In genomic region chr5:178780581-178781498, GRCh38 we compare ENCODE assay signal across 28 cellular contexts.
"Had no signal": no experiment of that assay in that cellular context is flagged by ENCODE, and none has a peak within 500 bp of the region (broad histone marks: within the 10 kb centered on the region; RNA-seq: fewer than 3 reads in every experiment).

No MANE protein-coding gene starts in this region.

- H3K27me3 ChIP-seq: body of pancreas, cardiac muscle cell, esophagus squamous epithelium, tibial nerve had no signal

- H3K4me3 ChIP-seq: body of pancreas, cardiac muscle cell, esophagus squamous epithelium, heart right ventricle, lower lobe of right lung, prostate gland, skin epidermis, tibial nerve had no signal

- DNase-seq: activated CD4-positive, alpha-beta T cell treated with anti-CD3 and anti-CD28 coated beads for 36 hours; activated CD4-positive, alpha-beta T cell treated with anti-CD3 and anti-CD28 coated beads, Interleukin-2, amount 50 U/mL, for 4 hours; activated CD4-positive, CD25-positive, alpha-beta regulatory T cell; activated effector memory CD4-positive, alpha-beta T cell treated with Interleukin-2 at 50 U/mL for 16 hours; activated naive CD4-positive, alpha-beta T cell treated with Interleukin-2 at 50 U/mL for 16 hours; activated T-cell treated with anti-CD3 and anti-CD28 coated beads for 4 hours; activated T-cell treated with anti-CD3 and anti-CD28 coated beads, Interleukin-2, amount 50 U/mL, for 72 hours; body of pancreas; cortex of kidney; endodermal cell; esophagus squamous epithelium; foreskin melanocyte; heart right ventricle; kidney glomerular epithelial cell; lower lobe of right lung; mesenchymal stem cell; naive thymus-derived CD8-positive, alpha-beta T cell; retina; stimulated activated CD4-positive, alpha-beta T cell treated with anti-CD3 and anti-CD28 coated beads, Interleukin-12 subunit alpha, Interleukin-12 subunit beta, amount 100 ng/mL, for 4 hours; stimulated activated CD4-positive, alpha-beta T cell treated with anti-CD3 and anti-CD28 coated beads, Interleukin-4, amount 100 ng/mL, for 1 hour; T-helper 1 cell had no signal

- H3K4me3 Mint-ChIP-seq: activated CD4-positive, alpha-beta T cell treated with anti-CD3 and anti-CD28 coated beads for 36 hours; activated naive CD8-positive, alpha-beta T cell; activated T-cell treated with anti-CD3 and anti-CD28 coated beads, Interleukin-2, amount 50 U/mL, for 72 hours; endodermal cell; naive thymus-derived CD8-positive, alpha-beta T cell; stimulated activated naive CD8-positive, alpha-beta T cell treated with anti-CD3 and anti-CD28 coated beads, Interleukin-15, Interleukin-2, amounts not matched to agents 100 ng/mL and 50 ng/mL, for 24 hours; T-helper 2 cell treated with Interferon-gamma antibody and Interleukin-4, amounts not matched to agents 5 μg/mL and 100 μg/mL, for 36 hours had no signal

- H3K9me3 Mint-ChIP-seq: activated T-cell treated with anti-CD3 and anti-CD28 coated beads, Interleukin-2, amount 50 U/mL, for 72 hours; endodermal cell; naive thymus-derived CD8-positive, alpha-beta T cell; stimulated activated naive CD8-positive, alpha-beta T cell treated with anti-CD3 and anti-CD28 coated beads, Interleukin-15, Interleukin-2, amounts not matched to agents 100 ng/mL and 50 ng/mL, for 24 hours; T-helper 2 cell treated with Interferon-gamma antibody and Interleukin-4, amounts not matched to agents 5 μg/mL and 100 μg/mL, for 36 hours had no signal

- H3K36me3 Mint-ChIP-seq: activated naive CD8-positive, alpha-beta T cell; naive thymus-derived CD8-positive, alpha-beta T cell had no signal

- H3K36me3 ChIP-seq: cardiac muscle cell, esophagus squamous epithelium, heart right ventricle, lower lobe of right lung, prostate gland, tibial nerve had no signal

- H3K27ac Mint-ChIP-seq: activated CD4-positive, alpha-beta T cell treated with anti-CD3 and anti-CD28 coated beads for 36 hours; activated naive CD8-positive, alpha-beta T cell; activated T-cell treated with anti-CD3 and anti-CD28 coated beads, Interleukin-2, amount 50 U/mL, for 72 hours; endodermal cell; stimulated activated naive CD8-positive, alpha-beta T cell treated with anti-CD3 and anti-CD28 coated beads, Interleukin-15, Interleukin-2, amounts not matched to agents 100 ng/mL and 50 ng/mL, for 24 hours; T-helper 2 cell treated with Interferon-gamma antibody and Interleukin-4, amounts not matched to agents 5 μg/mL and 100 μg/mL, for 36 hours had no signal
